ENCODE assay signal across 9 cellular contexts in the genomic region with DNA sequence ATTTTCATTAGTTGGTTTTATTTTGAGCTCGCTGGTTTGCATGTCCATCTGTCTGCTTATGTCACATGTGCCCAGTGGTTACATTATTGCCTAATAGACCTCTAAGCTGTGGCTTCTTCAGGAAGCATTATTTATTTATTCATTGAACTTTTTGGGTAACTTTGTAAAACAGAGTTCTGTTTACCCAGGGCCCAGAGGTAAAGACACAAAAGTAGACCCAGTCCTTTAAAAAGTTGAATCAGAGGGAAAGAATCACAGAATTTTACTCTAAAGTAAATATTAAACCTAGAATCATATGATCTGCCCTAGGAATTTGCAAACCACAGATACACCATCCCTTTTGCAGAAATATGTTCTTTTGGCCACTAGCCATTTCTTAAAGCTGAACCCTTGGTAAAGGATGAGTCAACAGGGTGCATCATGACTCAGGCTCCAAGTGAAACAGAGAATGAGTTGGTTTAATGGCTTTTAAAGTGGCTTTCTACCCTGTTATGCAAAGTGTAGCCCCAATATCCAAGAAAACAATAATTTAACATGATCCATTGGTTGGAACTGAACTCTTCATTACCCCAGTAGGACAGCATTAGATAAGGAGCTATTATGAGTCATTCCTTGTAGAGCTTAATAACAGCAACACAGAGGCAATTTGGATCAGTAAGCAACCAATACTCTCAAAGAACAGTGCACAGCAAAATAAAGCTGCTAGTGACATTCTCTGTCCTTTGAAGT.
DNase-seq lines count a peak whose midpoint lies in the region; ATAC-seq and TF ChIP-seq lines count a peak whose summit lies in the region.
"Had no signal": no experiment of that assay in that cellular context is flagged by ENCODE, and none has a peak within 500 bp of the region (broad histone marks: within the 10 kb centered on the region; RNA-seq: fewer than 3 reads in every experiment).

No MANE protein-coding gene starts in this region.

- H3K4me1 Mint-ChIP-seq in activated T-helper 17 cell treated with anti-CD3 and anti-CD28 coated beads, Interleukin-2, amount 50 U/mL, for 72 hours: no peaks in the 10 kb centered on the region
- H3K4me1 Mint-ChIP-seq: WTC11 had no signal

- no peak overlapping the region for H3K4me3 Mint-ChIP-seq in activated T-helper 17 cell treated with anti-CD3 and anti-CD28 coated beads, Interleukin-2, amount 50 U/mL, for 72 hours
- H3K4me3 Mint-ChIP-seq: WTC11 had no signal

- DNase-seq in GM13977 (ENCODE audit: low spot score) (peak; percentile 8), omental fat pad (ENCODE audit: low spot score) (no peak), middle frontal gyrus (ENCODE audit: extremely low spot score, low spot score) (no peak), DMS153 (lab: John Stamatoyannopoulos, UW) (no peak), D341Med (ENCODE audit: low spot score) (no peak)
- DNase-seq in activated T-cell treated with anti-CD3 and anti-CD28 coated beads, Interleukin-2, amount 50 U/mL, for 48 hours: no peak

- ATAC-seq in HG03457 (IDR thresholded peaks at IDR 0.05; ENCODE audit: unreplicated experiment) (peak; percentile 75), omental fat pad (ENCODE audit: low FRiP score) (peak; percentile 90)
- ATAC-seq in activated T-helper 17 cell treated with anti-CD3 and anti-CD28 coated beads, Interleukin-2, amount 50 U/mL, for 72 hours (replicated peaks): peak; percentile 26
- ATAC-seq: WTC11 had no signal

- TF ChIP-seq CTCF in GM13977 (IDR thresholded peaks at IDR 0.05; ENCODE audit: extremely low read depth, insufficient read depth, missing control alignments): no peak
- TF ChIP-seq CTCF in omental fat pad (IDR thresholded peaks at IDR 0.05): no peak

- no peaks in the 10 kb centered on the region for H3K36me3 Mint-ChIP-seq in activated T-helper 17 cell treated with anti-CD3 and anti-CD28 coated beads, Interleukin-2, amount 50 U/mL, for 72 hours (ENCODE audit: low read depth)
- H3K36me3 Mint-ChIP-seq: WTC11 had no signal

- H3K9me3 Mint-ChIP-seq in activated T-helper 17 cell treated with anti-CD3 and anti-CD28 coated beads, Interleukin-2, amount 50 U/mL, for 72 hours: no peaks in the 10 kb centered on the region
- H3K9me3 Mint-ChIP-seq: WTC11 had no signal

- in situ Hi-C loops in GM13977 (cut with MboI; ENCODE audit: low pct_unique_long_range_greater_than_20kb, low sequenced_read_pairs, unreplicated experiment): no loop called here

- H3K27me3 Mint-ChIP-seq in activated T-helper 17 cell treated with anti-CD3 and anti-CD28 coated beads, Interleukin-2, amount 50 U/mL, for 72 hours: peaks cover 2% of the 10 kb centered on the region

- H3K27ac Mint-ChIP-seq in activated T-helper 17 cell treated with anti-CD3 and anti-CD28 coated beads, Interleukin-2, amount 50 U/mL, for 72 hours: no peak overlapping the region
- H3K27ac Mint-ChIP-seq: WTC11 had no signal

Comparison
In these comparisons a context has a peak if more than half of its experiments do, and no peak if none do; other contexts are left out.
1. ATAC-seq: peak in every context shown above with its lines; median percentile 90 in omental fat pad; 75 in HG03457; 26 in activated T-helper 17 cell treated with anti-CD3 and anti-CD28 coated beads, Interleukin-2, amount 50 U/mL, for 72 hours.